In the genomic region with DNA sequence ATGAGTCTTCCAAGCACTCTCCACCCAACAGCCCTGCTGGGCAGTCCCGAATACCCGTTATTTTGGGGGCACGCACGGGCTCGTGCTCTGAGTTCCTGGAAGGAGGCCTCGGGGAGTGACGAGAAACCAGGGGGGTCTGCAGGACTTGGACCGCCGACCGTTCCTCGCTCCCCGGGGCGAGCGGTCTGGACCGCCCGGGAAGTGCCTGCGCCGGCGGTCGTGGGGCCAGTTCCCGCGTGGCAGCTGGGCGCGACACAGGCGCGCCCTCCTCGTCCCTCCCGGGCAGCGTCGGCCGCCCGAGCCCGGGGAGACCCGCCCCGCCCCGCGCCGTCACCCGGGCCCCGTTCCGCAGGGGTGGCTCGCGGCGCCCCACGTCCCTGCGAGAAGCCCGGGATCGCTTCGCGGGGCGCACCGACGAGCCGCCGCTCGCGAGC, we compare ENCODE assay signal across 8 cellular contexts. TPM values are rescaled to one million over a fixed set of nuclear protein-coding genes. Genes with fewer than 3 reads are reported as not detected.
DNase-seq lines count a peak whose midpoint lies in the region; ATAC-seq and TF ChIP-seq lines count a peak whose summit lies in the region.

No MANE protein-coding gene starts in this region.

- no peaks in the 10 kb centered on the region for H3K9me3 ChIP-seq in left lung

- peaks cover 2% of the 10 kb centered on the region for H3K36me3 Mint-ChIP-seq in activated CD4-positive, alpha-beta T cell treated with anti-CD3 and anti-CD28 coated beads for 36 hours (ENCODE audit: low read depth)
- H3K36me3 Mint-ChIP-seq in chondrocyte (ENCODE audit: low read depth) = no peaks in the 10 kb centered on the region

- no peak overlapping the region for H3K27ac Mint-ChIP-seq in activated CD4-positive, alpha-beta T cell treated with anti-CD3 and anti-CD28 coated beads for 36 hours
- peak overlapping the region; percentile 86 for H3K27ac Mint-ChIP-seq in chondrocyte (ENCODE audit: unreplicated experiment)

- peak overlapping the region; percentile 96 to 98 for H3K27ac ChIP-seq in left lung

- no peaks in the 10 kb centered on the region for H3K27me3 ChIP-seq in left lung

- no peak for DNase-seq in activated CD4-positive, alpha-beta T cell treated with anti-CD3 and anti-CD28 coated beads for 36 hours
- DNase-seq in activated CD4-positive, alpha-beta T cell treated with anti-CD3 and anti-CD28 coated beads, Interleukin-2, amount 50 U/mL, for 4 hours = no peak
- DNase-seq in NCI-H748 (lab: John Stamatoyannopoulos, UW; ENCODE audit: unreplicated experiment) = peak; percentile 27
- no peak for DNase-seq in chondrocyte (ENCODE audit: low spot score)
- DNase-seq in left lung = peak; percentile 51 to 93
- DNase-seq in stromal cell of bone marrow (ENCODE audit: low read depth) = peak; percentile 17
- DNase-seq in SKM-1 treated with dmso at 0.1 percent for 144 hours (lab: John Stamatoyannopoulos, UW; ENCODE audit: unreplicated experiment) = no peak

- POLR2A ChIA-PET in activated CD4-positive, alpha-beta T cell treated with anti-CD3 and anti-CD28 coated beads for 36 hours (lab: Charles Lee) = interaction anchor here (0.6 kb wide), 1 partner anchor 1145 kb away, joined by 5 read pairs; no protein-coding TSS in a partner anchor

- intact Hi-C loops in activated CD4-positive, alpha-beta T cell treated with anti-CD3 and anti-CD28 coated beads for 36 hours (cut with DNase I, micrococcal nuclease) = loop anchor here in 1 of 2 experiments (1.0 to 5.0 kb wide), 3 partner anchors 104 to 304 kb away; a partner anchor contains a TSS
- intact Hi-C loops in left lung (cut with DNase I) = no loop called here

- peaks cover 63% of the 10 kb centered on the region for H3K27me3 Mint-ChIP-seq in activated CD4-positive, alpha-beta T cell treated with anti-CD3 and anti-CD28 coated beads for 36 hours
- H3K27me3 Mint-ChIP-seq in chondrocyte (ENCODE audit: low read depth) = no peaks in the 10 kb centered on the region

- TF ChIP-seq CTCF in chondrocyte (IDR thresholded peaks at IDR 0.05) = no peak
- no peak for TF ChIP-seq CTCF in left lung (IDR thresholded peaks at IDR 0.05)

- H3K4me3 ChIP-seq in left lung = peak overlapping the region; percentile 56 to 82

- H3K9me3 Mint-ChIP-seq in activated CD4-positive, alpha-beta T cell treated with anti-CD3 and anti-CD28 coated beads for 36 hours (ENCODE audit: low read depth) = no peaks in the 10 kb centered on the region
- no peaks in the 10 kb centered on the region for H3K9me3 Mint-ChIP-seq in chondrocyte (ENCODE audit: low read depth)

- ATAC-seq in activated CD4-positive, alpha-beta T cell treated with anti-CD3 and anti-CD28 coated beads for 36 hours = no peak
- ATAC-seq in HG02759 (IDR thresholded peaks at IDR 0.05; ENCODE audit: unreplicated experiment) (peak; percentile 62), left lung (peak; percentile 76)

- CTCF ChIA-PET in activated CD4-positive, alpha-beta T cell treated with anti-CD3 and anti-CD28 coated beads for 36 hours (lab: Charles Lee) = no interaction called here

- H3K36me3 ChIP-seq in left lung = no peaks in the 10 kb centered on the region

- peak overlapping the region; percentile 67 for H3K4me3 Mint-ChIP-seq in activated CD4-positive, alpha-beta T cell treated with anti-CD3 and anti-CD28 coated beads for 36 hours
- peak overlapping the region; percentile 84 for H3K4me3 Mint-ChIP-seq in chondrocyte (ENCODE audit: unreplicated experiment)

- H3K4me1 Mint-ChIP-seq in activated CD4-positive, alpha-beta T cell treated with anti-CD3 and anti-CD28 coated beads for 36 hours = peaks cover 19% of the 10 kb centered on the region
- H3K4me1 Mint-ChIP-seq in chondrocyte (ENCODE audit: low read depth) = peaks cover 50% of the 10 kb centered on the region

- peaks cover 13 to 48% of the 10 kb centered on the region in 2 donors for H3K4me1 ChIP-seq in left lung

RNA-seq across cellular contexts. Expression of a gene that starts 0.4 kb away (rescaled TPM):
- total RNA-seq in activated CD4-positive, alpha-beta T cell treated with anti-CD3 and anti-CD28 coated beads for 36 hours = under 1 TPM; 0.75 to 0.88 TPM
- total RNA-seq in chondrocyte (73.8 to 77.6 TPM (median 75.9 TPM) in 3 replicates), left lung (10 to 100 TPM; 40.1 to 53.0 TPM)

Comparison
In these comparisons a context has a peak if more than half of its experiments do, and no peak if none do; other contexts are left out.
1. DNase-seq: peak in NCI-H748 (single experiment), left lung (2 of 2) and stromal cell of bone marrow (single experiment); none in activated CD4-positive, alpha-beta T cell treated with anti-CD3 and anti-CD28 coated beads for 36 hours (single experiment), activated CD4-positive, alpha-beta T cell treated with anti-CD3 and anti-CD28 coated beads, Interleukin-2, amount 50 U/mL, for 4 hours (0 of 2), chondrocyte (single experiment) and SKM-1 treated with dmso at 0.1 percent for 144 hours (single experiment).
2. RNA of a gene that starts 0.4 kb away (total RNA-seq): 73.8 to 77.6 TPM in chondrocyte and 40.1 to 53.0 TPM in left lung; 0.75 to 0.88 TPM in activated CD4-positive, alpha-beta T cell treated with anti-CD3 and anti-CD28 coated beads for 36 hours; every median in the first group is over 10 times any median in the second.